ENCODE assay signal across 8 cellular contexts in genomic region chr7:518630-519428, GRCh38. TPM values are rescaled to one million over a fixed set of nuclear protein-coding genes. Genes with fewer than 3 reads are reported as not detected.
DNase-seq lines count a peak whose midpoint lies in the region; ATAC-seq, FAIRE-seq and TF ChIP-seq lines count a peak whose summit lies in the region.

No MANE protein-coding gene starts in this region.

- H3K79me2 ChIP-seq in endothelial cell of umbilical vein (ENCODE audit: control insufficient read depth, insufficient read depth, low read length), result peaks cover 50% of the 10 kb centered on the region

- H3K9me3 ChIP-seq in endothelial cell of umbilical vein (replicated peaks; ENCODE audit: control insufficient read depth, insufficient read depth, low read length), result no peaks in the 10 kb centered on the region

- peak; percentile 90 for FAIRE-seq in endothelial cell of umbilical vein (lab: Jason Lieb, UNC)

- no peaks in the 10 kb centered on the region for H3K9me1 ChIP-seq in endothelial cell of umbilical vein (replicated peaks; ENCODE audit: control insufficient read depth, extremely low read depth, insufficient read depth, low read length)

- peak overlapping the region; percentile 79 to 85 (median 83) for H3K4me3 ChIP-seq in endothelial cell of umbilical vein (replicated peaks in 1 of 3; ENCODE audit: insufficient read depth in 1 of 3, low read depth in 1 of 3, low read length in 3 of 3)

- no peaks in the 10 kb centered on the region for H3K9me3 Mint-ChIP-seq in activated CD4-positive, alpha-beta T cell treated with anti-CD3 and anti-CD28 coated beads, Interleukin-2, amount 10 ng/mL, durations not matched to agents 7 days and 5 days
- H3K9me3 Mint-ChIP-seq in stimulated activated memory B cell treated with anti-CD40 and anti-IgM and Interleukin-4, amounts not matched to agents 10 μg/mL and 1 μg/mL and 100 μg/mL, for 72 hours, result no peaks in the 10 kb centered on the region

- H3K4me3 Mint-ChIP-seq in activated CD4-positive, alpha-beta T cell treated with anti-CD3 and anti-CD28 coated beads, Interleukin-2, amount 10 ng/mL, durations not matched to agents 7 days and 5 days, result peak overlapping the region; percentile 59
- peak overlapping the region; percentile 80 for H3K4me3 Mint-ChIP-seq in stimulated activated memory B cell treated with anti-CD40 and anti-IgM and Interleukin-4, amounts not matched to agents 10 μg/mL and 1 μg/mL and 100 μg/mL, for 72 hours

- H3K4me1 Mint-ChIP-seq in activated CD4-positive, alpha-beta T cell treated with anti-CD3 and anti-CD28 coated beads, Interleukin-2, amount 10 ng/mL, durations not matched to agents 7 days and 5 days, result peaks cover 9% of the 10 kb centered on the region
- peaks cover 21% of the 10 kb centered on the region for H3K4me1 Mint-ChIP-seq in stimulated activated memory B cell treated with anti-CD40 and anti-IgM and Interleukin-4, amounts not matched to agents 10 μg/mL and 1 μg/mL and 100 μg/mL, for 72 hours

- peak; percentile 75 for TF ChIP-seq POLR2A in endothelial cell of umbilical vein (IDR thresholded peaks at IDR 0.05; ENCODE audit: low read depth, low read length)

- H3K27me3 Mint-ChIP-seq in activated CD4-positive, alpha-beta T cell treated with anti-CD3 and anti-CD28 coated beads, Interleukin-2, amount 10 ng/mL, durations not matched to agents 7 days and 5 days, result peaks cover 48% of the 10 kb centered on the region
- peaks cover 43% of the 10 kb centered on the region for H3K27me3 Mint-ChIP-seq in stimulated activated memory B cell treated with anti-CD40 and anti-IgM and Interleukin-4, amounts not matched to agents 10 μg/mL and 1 μg/mL and 100 μg/mL, for 72 hours

- H3K27ac ChIP-seq in endothelial cell of umbilical vein (ENCODE audit: insufficient read depth, low read depth, low read length), result peak overlapping the region; percentile 13

- peak overlapping the region; percentile 31 for H3K4me2 ChIP-seq in endothelial cell of umbilical vein (ENCODE audit: insufficient read depth, low read length)

- ATAC-seq in stimulated activated memory B cell treated with anti-CD40 and anti-IgM and Interleukin-4, amounts not matched to agents 10 μg/mL and 1 μg/mL and 100 μg/mL, for 72 hours, result peak; percentile 3
- ATAC-seq in HG02852 (IDR thresholded peaks at IDR 0.05; ENCODE audit: unreplicated experiment) (no peak), GM19467 (IDR thresholded peaks at IDR 0.05; ENCODE audit: unreplicated experiment) (no peak)

- H3K4me1 ChIP-seq in endothelial cell of umbilical vein (ENCODE audit: control insufficient read depth, extremely low read depth, insufficient read depth, low read length), result peaks cover 30% of the 10 kb centered on the region

- no peak overlapping the region for H3K27ac Mint-ChIP-seq in activated CD4-positive, alpha-beta T cell treated with anti-CD3 and anti-CD28 coated beads, Interleukin-2, amount 10 ng/mL, durations not matched to agents 7 days and 5 days
- no peak overlapping the region for H3K27ac Mint-ChIP-seq in stimulated activated memory B cell treated with anti-CD40 and anti-IgM and Interleukin-4, amounts not matched to agents 10 μg/mL and 1 μg/mL and 100 μg/mL, for 72 hours

- H3K36me3 ChIP-seq in endothelial cell of umbilical vein (ENCODE audit: control insufficient read depth in 2 of 2, extremely low read depth in 1 of 2, insufficient read depth in 2 of 2, low read length in 2 of 2), result no peaks in the 10 kb centered on the region

- TF ChIP-seq CTCF in endothelial cell of umbilical vein (IDR thresholded peaks at IDR 0.05; ENCODE audit: extremely low read depth in 1 of 2, insufficient read depth in 1 of 2, low read depth in 1 of 2, low read length in 2 of 2), result no peak

- intact Hi-C loops in endothelial cell of umbilical vein (cut with micrococcal nuclease), result loop anchor here (1.0 to 5.0 kb wide), 6 partner anchors 19 to 253 kb away; partner anchors contain the start of genes DNAAF5 and PRKAR1B

- in situ Hi-C loops in G401 (cut with HindIII; ENCODE audit: low sequenced_read_pairs), result no loop called here

- H2AFZ ChIP-seq in endothelial cell of umbilical vein (ENCODE audit: low read depth, low read length), result no peak overlapping the region

- H3K36me3 Mint-ChIP-seq in activated CD4-positive, alpha-beta T cell treated with anti-CD3 and anti-CD28 coated beads, Interleukin-2, amount 10 ng/mL, durations not matched to agents 7 days and 5 days (ENCODE audit: low read depth), result no peaks in the 10 kb centered on the region
- H3K36me3 Mint-ChIP-seq in stimulated activated memory B cell treated with anti-CD40 and anti-IgM and Interleukin-4, amounts not matched to agents 10 μg/mL and 1 μg/mL and 100 μg/mL, for 72 hours, result no peaks in the 10 kb centered on the region

- dilution Hi-C loops in endothelial cell of umbilical vein (cut with MboI; ENCODE audit: extremely low pct_ligation_motif_present, low sequenced_read_pairs), result no loop called here

- TSS peak; percentile 76 for BruUV-seq in endothelial cell of umbilical vein (replicated peaks; lab: Mats Ljungman, UMichigan)

- POLR2A ChIA-PET in activated CD4-positive, alpha-beta T cell treated with anti-CD3 and anti-CD28 coated beads, Interleukin-2, amount 10 ng/mL, durations not matched to agents 7 days and 5 days (lab: Charles Lee), result no interaction called here
- POLR2A ChIA-PET in endothelial cell of umbilical vein (lab: Charles Lee), result interaction anchor here (0.6 to 0.7 kb wide), 4 partner anchors 31 to 159 kb away, joined by 3 to 6 read pairs (median 4); no protein-coding TSS in a partner anchor

- H3K27me3 ChIP-seq in endothelial cell of umbilical vein (ENCODE audit: control insufficient read depth in 2 of 2, insufficient read depth in 2 of 2, low read length in 2 of 2), result peaks cover 9 to 11% of the 10 kb centered on the region in 2 experiments

- CTCF ChIA-PET in activated CD4-positive, alpha-beta T cell treated with anti-CD3 and anti-CD28 coated beads, Interleukin-2, amount 10 ng/mL, durations not matched to agents 7 days and 5 days (lab: Charles Lee), result no interaction called here
- CTCF ChIA-PET in endothelial cell of umbilical vein (lab: Charles Lee), result interaction anchor here (0.9 to 3.3 kb wide), 6 partner anchors 53 to 255 kb away, joined by 4 to 34 read pairs (median 6); no protein-coding TSS in a partner anchor

- H3K9ac ChIP-seq in endothelial cell of umbilical vein (replicated peaks; ENCODE audit: extremely low read depth, insufficient read depth, low read length), result peak overlapping the region; percentile 49

- H4K20me1 ChIP-seq in endothelial cell of umbilical vein (replicated peaks; ENCODE audit: control insufficient read depth, extremely low read depth, insufficient read depth, low read length), result no peaks in the 10 kb centered on the region

- DNase-seq in G401 (ENCODE audit: low spot score) (peak; percentile 57), LoVo (ENCODE audit: low spot score) (peak; percentile 87), endothelial cell of umbilical vein (ENCODE audit: low read depth, low spot score) (peak; percentile 72), medulla oblongata (ENCODE audit: extremely low spot score) (peak; percentile 80)
- peak; percentile 36 for DNase-seq in activated CD4-positive, alpha-beta T cell treated with anti-CD3 and anti-CD28 coated beads, Interleukin-2, amount 10 ng/mL, durations not matched to agents 7 days and 5 days

TF ChIP-seq in endothelial cell of umbilical vein, 7 proteins besides CTCF, POLR2A, EP300 and RAD21:
- TF ChIP-seq GATA2 (IDR thresholded peaks at IDR 0.05; ENCODE audit: insufficient read depth, insufficient read length, low read depth, low read length) (no peak), MAX (IDR thresholded peaks at IDR 0.05; ENCODE audit: insufficient read depth, insufficient read length) (no peak), EZH2 (IDR thresholded peaks at IDR 0.05; ENCODE audit: borderline replicate concordance, low read depth, low read length, severe bottlenecking) (no peak), POLR2AphosphoS5 (IDR thresholded peaks at IDR 0.05; ENCODE audit: insufficient read depth, low read depth, low read length) (peak; percentile 89), JUN (IDR thresholded peaks at IDR 0.05; ENCODE audit: borderline replicate concordance, insufficient read depth, insufficient read length, low read depth) (no peak), FOS (IDR thresholded peaks at IDR 0.05; ENCODE audit: borderline replicate concordance, insufficient read depth, low read length) (no peak)

RNA-seq across cellular contexts. Expression of gene PDGFA, which starts 0.8 kb away (rescaled TPM):
- total RNA-seq in G401 (2014; rRNA removed; shearing (Covaris generic)), result 0.34 and 2.6 TPM in 2 replicates
- under 1 TPM; 0.37 to 0.46 TPM for total RNA-seq in activated CD4-positive, alpha-beta T cell treated with anti-CD3 and anti-CD28 coated beads, Interleukin-2, amount 10 ng/mL, durations not matched to agents 7 days and 5 days
- 62.4 and 68.1 TPM in 2 replicates for total RNA-seq in endothelial cell of umbilical vein
- 17.4 and 23.2 TPM in 2 replicates for polyA plus RNA-seq in endothelial cell of umbilical vein
- polyA plus RNA-seq in endothelial cell of umbilical vein (2011; cell fraction: cytosol; rRNA removed), result 17.9 and 24.0 TPM in 2 replicates
- polyA plus RNA-seq in endothelial cell of umbilical vein (2011; cell fraction: nucleus; rRNA removed), result 20.1 and 24.5 TPM in 2 replicates
- polyA plus RNA-seq in endothelial cell of umbilical vein (2012), result 14.5 and 16.4 TPM in 2 replicates
- polyA minus RNA-seq in endothelial cell of umbilical vein, result 51.3 and 58.0 TPM in 2 replicates
- polyA minus RNA-seq in endothelial cell of umbilical vein (2011; cell fraction: cytosol; rRNA and poly(A)+ RNA removed), result 23.2 TPM
- polyA minus RNA-seq in endothelial cell of umbilical vein (2011; cell fraction: nucleus; rRNA and poly(A)+ RNA removed), result 8.3 and 12.9 TPM in 2 replicates

Comparison
In these comparisons a context has a peak if more than half of its experiments do, and no peak if none do; other contexts are left out.
1. DNase-seq: peak in every context shown above with its lines; median percentile 87 in LoVo; 80 in medulla oblongata; 72 in endothelial cell of umbilical vein; 57 in G401; 36 in activated CD4-positive, alpha-beta T cell treated with anti-CD3 and anti-CD28 coated beads, Interleukin-2, amount 10 ng/mL, durations not matched to agents 7 days and 5 days.
2. RNA of gene PDGFA, which starts 0.8 kb away (total RNA-seq): 62.4 to 68.1 TPM in endothelial cell of umbilical vein; 0.37 to 0.46 TPM in activated CD4-positive, alpha-beta T cell treated with anti-CD3 and anti-CD28 coated beads, Interleukin-2, amount 10 ng/mL, durations not matched to agents 7 days and 5 days and 0.34 to 2.6 TPM in G401; every median in the first group is over 10 times any median in the second.